ENCODE assay signal across 8 cellular contexts in the genomic region with DNA sequence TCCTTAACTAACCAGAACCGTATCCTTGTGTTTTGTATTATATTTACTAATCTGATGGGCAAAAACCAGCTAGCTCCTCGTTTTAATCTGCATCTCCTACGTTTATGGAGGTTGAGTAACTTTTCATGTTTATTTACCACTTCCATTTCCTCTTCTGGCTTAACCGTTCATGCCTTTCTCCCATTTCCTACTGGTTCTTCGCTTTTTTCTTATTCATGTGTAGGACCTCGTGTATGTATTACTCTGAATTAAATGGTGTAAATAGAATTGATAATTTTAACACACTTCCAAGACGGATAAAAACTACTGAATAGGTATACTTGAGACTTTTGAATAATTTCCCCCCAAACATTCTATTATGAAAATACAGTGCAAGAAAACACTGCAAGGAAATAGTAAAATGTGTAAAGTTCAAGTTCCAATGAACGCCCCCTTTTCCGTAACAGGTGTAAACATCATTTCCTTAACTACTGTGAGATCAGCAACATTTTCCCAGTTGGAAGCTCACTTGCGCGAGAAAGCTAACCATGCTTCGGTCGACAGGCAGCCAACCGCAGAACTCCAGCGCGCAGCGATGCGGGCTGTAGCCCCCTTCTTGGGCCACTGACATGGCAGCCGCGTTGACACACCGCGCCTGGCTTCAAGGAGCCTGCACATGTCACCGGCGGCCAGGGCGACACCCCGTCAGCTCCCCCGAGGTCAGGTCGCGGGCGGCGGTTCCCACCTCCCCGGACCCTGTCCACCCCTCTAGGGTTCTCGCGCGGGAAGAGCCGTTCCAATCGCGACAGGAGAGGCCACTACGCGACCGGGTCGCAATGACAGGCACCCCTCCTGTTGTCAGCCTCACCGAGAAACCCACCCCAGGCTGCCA. TPM values are rescaled to one million over a fixed set of nuclear protein-coding genes. Genes with fewer than 3 reads are reported as not detected.
DNase-seq lines count a peak whose midpoint lies in the region; ATAC-seq, FAIRE-seq and TF ChIP-seq lines count a peak whose summit lies in the region.

No MANE protein-coding gene starts in this region.

- ATAC-seq in GM21447 (IDR thresholded peaks at IDR 0.05; ENCODE audit: unreplicated experiment) (peak; percentile 10), T-helper 17 cell (no peak)

- FAIRE-seq in kidney (lab: Jason Lieb, UNC) = no peak

- H3K36me3 ChIP-seq in CD4-positive, alpha-beta memory T cell (ENCODE audit: insufficient read depth, low read length) = no peaks in the 10 kb centered on the region
- no peaks in the 10 kb centered on the region for H3K36me3 ChIP-seq in kidney (ENCODE audit: control insufficient read depth in 1 of 2, insufficient read depth in 2 of 2, low read length in 2 of 2)

- peak overlapping the region; percentile 90 to 98 (median 96) for H3K4me3 Mint-ChIP-seq in CD4-positive, alpha-beta memory T cell
- H3K4me3 Mint-ChIP-seq in T-helper 17 cell = peak overlapping the region; percentile 95

- no peaks in the 10 kb centered on the region for H3K9me3 Mint-ChIP-seq in CD4-positive, alpha-beta memory T cell

- no peak for TF ChIP-seq EP300 in Ishikawa (IDR thresholded peaks at IDR 0.05; ENCODE audit: borderline replicate concordance)

- H3K27ac Mint-ChIP-seq in CD4-positive, alpha-beta memory T cell = peak overlapping the region; percentile 82 to 98 (median 96)
- peak overlapping the region; percentile 96 for H3K27ac Mint-ChIP-seq in T-helper 17 cell

- no peaks in the 10 kb centered on the region for H3K9me3 ChIP-seq in CD4-positive, alpha-beta memory T cell (ENCODE audit: control insufficient read depth in 1 of 2, low read length in 2 of 2)
- no peaks in the 10 kb centered on the region for H3K9me3 ChIP-seq in T-helper 17 cell (ENCODE audit: control insufficient read depth, low read length, poor library complexity, severe bottlenecking)
- no peaks in the 10 kb centered on the region for H3K9me3 ChIP-seq in kidney (ENCODE audit: control insufficient read depth in 1 of 2, low read length in 2 of 2)

- H3K36me3 Mint-ChIP-seq in CD4-positive, alpha-beta memory T cell = peaks cover 3 to 17% of the 10 kb centered on the region in 2 donors
- H3K36me3 Mint-ChIP-seq in T-helper 17 cell (ENCODE audit: low read depth) = peaks cover 2% of the 10 kb centered on the region

- TF ChIP-seq CTCF in cardiac fibroblast (IDR thresholded peaks at IDR 0.05; ENCODE audit: low read depth, low read length) (no peak), kidney (IDR thresholded peaks at IDR 0.05; ENCODE audit: borderline replicate concordance, extremely low read depth, insufficient read depth) (no peak)

- CTCF ChIA-PET in CD4-positive, alpha-beta memory T cell (lab: Charles Lee; ENCODE audit: partially characterized antibody) = interaction anchor here (1.2 to 1.8 kb wide), 2 partner anchors 11 to 51 kb away, joined by 4 to 6 read pairs; no protein-coding TSS in a partner anchor

- no peaks in the 10 kb centered on the region for H3K27me3 ChIP-seq in CD4-positive, alpha-beta memory T cell (ENCODE audit: insufficient read depth, low read length)

- POLR2A ChIA-PET in CD4-positive, alpha-beta memory T cell (lab: Charles Lee; ENCODE audit: partially characterized antibody) = interaction anchor here (1.0 to 4.7 kb wide), 16 partner anchors 10 to 1621 kb away, joined by 3 to 104 read pairs (median 6); a partner anchor contains a TSS

- H3K27me3 Mint-ChIP-seq in CD4-positive, alpha-beta memory T cell = no peaks in the 10 kb centered on the region
- H3K27me3 Mint-ChIP-seq in T-helper 17 cell = no peaks in the 10 kb centered on the region

- peak overlapping the region; percentile 94 for H3K27ac ChIP-seq in CD4-positive, alpha-beta memory T cell (ENCODE audit: low read depth, low read length)
- peak overlapping the region; percentile 92 to 97 for H3K27ac ChIP-seq in kidney (ENCODE audit: low read depth in 2 of 2, low read length in 2 of 2)

- peak overlapping the region; percentile 72 to 73 for H3K4me3 ChIP-seq in CD4-positive, alpha-beta memory T cell (ENCODE audit: low read length in 2 of 2)
- peak overlapping the region; percentile 96 to 99 for H3K4me3 ChIP-seq in cardiac fibroblast (replicated peaks in 1 of 2; ENCODE audit: low read depth in 2 of 2, low read length in 2 of 2)
- peak overlapping the region; percentile 92 to 97 for H3K4me3 ChIP-seq in kidney (ENCODE audit: low read length in 2 of 2)

- peak in 3 of 5 donors; percentile 11 to 47 (median 46) for DNase-seq in CD4-positive, alpha-beta memory T cell
- DNase-seq in T-helper 17 cell = peak in 2 of 3 donors; percentile 25 to 33
- peak; percentile 29 to 35 for DNase-seq in cardiac fibroblast (ENCODE audit: low read depth in 2 of 2)
- peak; percentile 89 for DNase-seq in kidney
- DNase-seq in stimulated activated CD4-positive, alpha-beta T cell treated with anti-CD3 and anti-CD28 coated beads, Interleukin-15, amount 100 ng/mL, for 48 hours (ENCODE audit: low read depth in 2 of 2) = peak; percentile 21 to 23
- DNase-seq in GOT3 (lab: John Stamatoyannopoulos, UW) = no peak

- peaks cover 36 to 61% (median 48%) of the 10 kb centered on the region in 4 donors for H3K4me1 Mint-ChIP-seq in CD4-positive, alpha-beta memory T cell
- H3K4me1 Mint-ChIP-seq in T-helper 17 cell = peaks cover 30% of the 10 kb centered on the region

- intact Hi-C loops in CD4-positive, alpha-beta memory T cell (cut with micrococcal nuclease) = loop anchor here (1.0 to 10.0 kb wide), 10 partner anchors 11 to 1621 kb away; a partner anchor contains a TSS
- intact Hi-C loops in kidney (cut with DNase I) = no loop called here

- TF ChIP-seq RAD21 in Ishikawa (IDR thresholded peaks at IDR 0.05; ENCODE audit: low read depth) = no peak

- H3K9ac ChIP-seq in kidney (ENCODE audit: low read length in 2 of 2) = peak overlapping the region; percentile 78 to 81

- H3K4me1 ChIP-seq in CD4-positive, alpha-beta memory T cell (ENCODE audit: insufficient read depth, low read length) = peaks cover 38% of the 10 kb centered on the region
- peaks cover 0 to 7% of the 10 kb centered on the region in 2 donors for H3K4me1 ChIP-seq in kidney (ENCODE audit: control insufficient read depth in 1 of 2, insufficient read depth in 1 of 2, low read depth in 1 of 2, low read length in 2 of 2)

TF ChIP-seq in Ishikawa, 13 proteins besides CTCF, POLR2A, EP300 and RAD21:
- peak; percentile 34; the same call in 1 of the 2 replicates for TF ChIP-seq ZBTB7A (IDR thresholded peaks at IDR 0.05; ENCODE audit: low read depth)
- TF ChIP-seq, protein P1, sequence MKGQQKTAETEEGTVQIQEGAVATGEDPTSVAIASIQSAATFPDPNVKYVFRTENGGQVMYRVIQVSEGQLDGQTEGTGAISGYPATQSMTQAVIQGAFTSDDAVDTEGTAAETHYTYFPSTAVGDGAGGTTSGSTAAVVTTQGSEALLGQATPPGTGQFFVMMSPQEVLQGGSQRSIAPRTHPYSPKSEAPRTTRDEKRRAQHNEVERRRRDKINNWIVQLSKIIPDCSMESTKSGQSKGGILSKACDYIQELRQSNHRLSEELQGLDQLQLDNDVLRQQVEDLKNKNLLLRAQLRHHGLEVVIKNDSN (IDR thresholded peaks at IDR 0.05) = no peak
- TF ChIP-seq FOXM1 (IDR thresholded peaks at IDR 0.05; ENCODE audit: borderline replicate concordance, low read depth) = no peak
- no peak for TF ChIP-seq NFIC (IDR thresholded peaks at IDR 0.05)
- no peak for TF ChIP-seq CREB1 (IDR thresholded peaks at IDR 0.05; ENCODE audit: low read depth)
- peak; percentile 29; the same call in 1 of the 2 replicates for TF ChIP-seq YY1 (IDR thresholded peaks at IDR 0.05; ENCODE audit: low read depth)
- TF ChIP-seq, protein P2, sequence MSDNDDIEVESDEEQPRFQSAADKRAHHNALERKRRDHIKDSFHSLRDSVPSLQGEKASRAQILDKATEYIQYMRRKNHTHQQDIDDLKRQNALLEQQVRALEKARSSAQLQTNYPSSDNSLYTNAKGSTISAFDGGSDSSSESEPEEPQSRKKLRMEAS (IDR thresholded peaks at IDR 0.05) = peak; percentile 43

RNA-seq across cellular contexts. Expression of a gene that starts 0.8 kb away (rescaled TPM):
- total RNA-seq in CD4-positive, alpha-beta memory T cell = 10 to 100 TPM; 58.6 to 61.7 TPM
- 10 to 100 TPM in 1 of 2 donors, 1 to 10 TPM in 1; 8.5 to 13.6 TPM for polyA plus RNA-seq in CD4-positive, alpha-beta memory T cell
- total RNA-seq in T-helper 17 cell (10 to 100 TPM; 25.8 to 40.4 TPM), kidney (31.7 TPM)
- 9.1 TPM for polyA plus RNA-seq in kidney (ENCODE audit: insufficient read depth, low read depth, low replicate concordance)
